ENCODE assay signal across 17 cellular contexts in genomic region chr1:199898654-199899053, GRCh38.
"Had no signal": no experiment of that assay in that cellular context is flagged by ENCODE, and none has a peak within 500 bp of the region (broad histone marks: within the 10 kb centered on the region; RNA-seq: fewer than 3 reads in every experiment).

No MANE protein-coding gene starts in this region.

- H3K27ac ChIP-seq: coronary artery, epithelial cell of prostate, left ventricle myocardium inferior, prostate gland, spleen, transverse colon had no signal

- DNase-seq: activated CD4-positive, alpha-beta T cell treated with anti-CD3 and anti-CD28 coated beads for 4 hours; activated naive CD4-positive, alpha-beta T cell treated with Interleukin-2 at 50 U/mL for 16 hours; activated naive CD8-positive, alpha-beta T cell treated with anti-CD3 and anti-CD28 coated beads, Interleukin-2, amount 50 U/mL, for 24 hours; caudate nucleus; effector CD8-positive, alpha-beta T cell; immature natural killer cell; left ventricle myocardium inferior; mesendoderm; spleen; stimulated activated CD4-positive, alpha-beta T cell treated with anti-CD3 and anti-CD28 coated beads, Interleukin-1b, Interleukin-23, amount 100 ng/mL, for 48 hours; stimulated activated naive B cell treated with anti-CD40 and anti-IgM and Interleukin-4, amounts not matched to agents 10 μg/mL and 1 μg/mL and 100 μg/mL, for 72 hours; T-cell; transverse colon had no signal

- H3K4me3 ChIP-seq: coronary artery, left ventricle myocardium inferior, prostate gland, spleen, transverse colon had no signal

- H3K4me1 ChIP-seq: left ventricle myocardium inferior, prostate gland, spleen, transverse colon had no signal

- H3K9me3 ChIP-seq: left ventricle myocardium inferior, prostate gland, transverse colon had no signal

- H3K36me3 ChIP-seq: left ventricle myocardium inferior, prostate gland, spleen, transverse colon had no signal

- ATAC-seq: activated naive CD8-positive, alpha-beta T cell treated with anti-CD3 and anti-CD28 coated beads, Interleukin-2, amount 50 U/mL, for 24 hours; sciatic nerve; stimulated activated naive B cell treated with anti-CD40 and anti-IgM and Interleukin-4, amounts not matched to agents 10 μg/mL and 1 μg/mL and 100 μg/mL, for 72 hours; T-cell had no signal
